In the genomic region with DNA sequence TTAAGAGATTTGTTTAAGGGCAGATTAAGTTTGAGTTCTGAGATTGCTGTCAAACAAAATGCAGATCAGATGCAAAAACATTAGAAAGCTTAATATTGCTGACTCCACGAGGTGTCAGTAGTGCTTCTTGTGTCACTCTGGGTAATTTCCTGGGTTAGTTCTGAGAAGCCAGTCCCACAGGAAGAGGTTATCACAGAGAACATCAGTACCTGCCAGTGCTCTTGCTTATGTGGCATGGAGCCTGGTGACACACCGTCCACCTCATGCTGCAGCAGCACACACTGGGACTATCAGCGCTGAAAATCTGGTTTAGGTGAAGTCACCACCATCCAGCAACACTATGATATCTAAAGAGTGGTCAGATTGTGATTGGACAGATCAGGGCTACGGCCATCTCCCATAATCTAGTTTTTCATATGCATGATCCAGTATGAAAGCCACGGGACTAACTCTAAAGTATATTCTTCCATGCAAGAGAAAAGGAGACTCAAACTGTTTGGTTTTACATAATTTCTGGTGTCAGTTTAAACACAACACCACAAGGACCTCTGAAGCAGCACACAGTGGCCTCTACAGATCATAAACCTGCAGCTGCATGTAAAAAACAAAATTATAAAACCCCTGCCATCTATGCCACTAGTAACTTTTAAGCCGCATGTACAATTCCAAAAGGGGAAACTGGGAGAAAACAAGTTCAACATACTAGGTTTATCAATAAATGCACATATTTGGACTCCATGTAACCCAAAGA, we compare ENCODE assay signal across 8 cellular contexts. TPM values are rescaled to one million over a fixed set of nuclear protein-coding genes. Genes with fewer than 3 reads are reported as not detected.
DNase-seq lines count a peak whose midpoint lies in the region; ATAC-seq and TF ChIP-seq lines count a peak whose summit lies in the region.

No MANE protein-coding gene starts in this region.

- no peaks in the 10 kb centered on the region for H3K9me2 ChIP-seq in hepatocyte (replicated peaks; ENCODE audit: insufficient read depth)

- no peak overlapping the region for H3K4me3 Mint-ChIP-seq in CD8-positive, alpha-beta T cell
- H3K4me3 Mint-ChIP-seq in activated naive CD4-positive, alpha-beta T cell treated with anti-CD3 and anti-CD28 coated beads for 36 hours = no peak overlapping the region

- no peaks in the 10 kb centered on the region for H3K27me3 ChIP-seq in CD8-positive, alpha-beta T cell (ENCODE audit: insufficient read depth, low read length)
- H3K27me3 ChIP-seq in hepatocyte = no peaks in the 10 kb centered on the region

- no peaks in the 10 kb centered on the region for H3K79me2 ChIP-seq in hepatocyte

- H3K27me3 Mint-ChIP-seq in CD8-positive, alpha-beta T cell (ENCODE audit: low read depth) = no peaks in the 10 kb centered on the region
- no peaks in the 10 kb centered on the region for H3K27me3 Mint-ChIP-seq in activated naive CD4-positive, alpha-beta T cell treated with anti-CD3 and anti-CD28 coated beads for 36 hours (ENCODE audit: low read depth)

- TF ChIP-seq CTCF in CD8-positive, alpha-beta T cell (IDR thresholded peaks at IDR 0.05) = peak; percentile 63
- peak; percentile 49 for TF ChIP-seq CTCF in hepatocyte (IDR thresholded peaks at IDR 0.05; ENCODE audit: poor library complexity)

- peaks cover 12% of the 10 kb centered on the region for H3K4me1 Mint-ChIP-seq in CD8-positive, alpha-beta T cell (ENCODE audit: low read depth)
- peaks cover 11% of the 10 kb centered on the region for H3K4me1 Mint-ChIP-seq in activated naive CD4-positive, alpha-beta T cell treated with anti-CD3 and anti-CD28 coated beads for 36 hours (ENCODE audit: low read depth)

- ATAC-seq in CD8-positive, alpha-beta T cell = peak; percentile 99
- ATAC-seq in HG03342 (IDR thresholded peaks at IDR 0.05; ENCODE audit: unreplicated experiment) = peak; percentile 80

- H4K20me1 ChIP-seq in hepatocyte (ENCODE audit: insufficient read depth, poor library complexity, severe bottlenecking) = no peaks in the 10 kb centered on the region

- H2AFZ ChIP-seq in hepatocyte = no peak overlapping the region

- no peak overlapping the region for H3K27ac ChIP-seq in CD8-positive, alpha-beta T cell (ENCODE audit: low read depth, low read length)
- H3K27ac ChIP-seq in hepatocyte = no peak overlapping the region

- H3K27ac Mint-ChIP-seq in CD8-positive, alpha-beta T cell = peak overlapping the region; percentile 45
- peak overlapping the region; percentile 7 for H3K27ac Mint-ChIP-seq in activated naive CD4-positive, alpha-beta T cell treated with anti-CD3 and anti-CD28 coated beads for 36 hours

- 69% methylated on average over 6 of the region's 6 CpGs for WGBS in hepatocyte (ENCODE audit: low lambda C conversion rate, missing lambda C conversion rate)

- no peak overlapping the region for H3K4me3 ChIP-seq in CD8-positive, alpha-beta T cell (ENCODE audit: low read depth, low read length)
- no peak overlapping the region for H3K4me3 ChIP-seq in hepatocyte

- peak in 6 of 7 experiments; percentile 25 to 66 (median 42) for DNase-seq in CD8-positive, alpha-beta T cell
- DNase-seq in GM19238 (ENCODE audit: insufficient read length, low spot score) (peak; percentile 27), RPMI8226 (peak; percentile 48), hepatocyte (ENCODE audit: low spot score) (peak; percentile 45), NCI-H345 treated with DMSO at 0.1 percent for 48 hours (lab: John Stamatoyannopoulos, UW; ENCODE audit: unreplicated experiment) (no peak)
- DNase-seq in activated naive CD4-positive, alpha-beta T cell treated with anti-CD3 and anti-CD28 coated beads for 36 hours = peak; percentile 76
- DNase-seq in stimulated activated CD4-positive, alpha-beta T cell treated with anti-CD3 and anti-CD28 coated beads, TNF-alpha, amount 100 ng/mL, for 1 hour (ENCODE audit: low read depth in 3 of 3, low spot score in 1 of 3) = peak; percentile 10 to 18 (median 18)

- no peaks in the 10 kb centered on the region for H3K9me3 ChIP-seq in CD8-positive, alpha-beta T cell (ENCODE audit: low read length)
- no peaks in the 10 kb centered on the region for H3K9me3 ChIP-seq in hepatocyte (ENCODE audit: low read depth)

- CTCF ChIA-PET in CD8-positive, alpha-beta T cell (lab: Charles Lee) = interaction anchor here (0.6 to 6.4 kb wide), 22 partner anchors 10 to 635 kb away, joined by 3 to 58 read pairs (median 3); no protein-coding TSS in a partner anchor
- CTCF ChIA-PET in activated naive CD4-positive, alpha-beta T cell treated with anti-CD3 and anti-CD28 coated beads for 36 hours (lab: Charles Lee) = interaction anchor here (0.5 to 1.5 kb wide), 19 partner anchors 17 to 406 kb away, joined by 3 to 13 read pairs (median 4); no protein-coding TSS in a partner anchor

- peaks cover 4% of the 10 kb centered on the region for H3K36me3 ChIP-seq in CD8-positive, alpha-beta T cell (ENCODE audit: insufficient read depth, low read length)
- H3K36me3 ChIP-seq in hepatocyte (replicated peaks; ENCODE audit: insufficient read depth, low read depth) = no peaks in the 10 kb centered on the region

- H3K4me2 ChIP-seq in hepatocyte = no peak overlapping the region

- POLR2A ChIA-PET in CD8-positive, alpha-beta T cell (lab: Charles Lee) = interaction anchor here (0.6 to 1.6 kb wide), 3 partner anchors 155 to 403 kb away, joined by 3 to 4 read pairs (median 4); no protein-coding TSS in a partner anchor

- H3K9me3 Mint-ChIP-seq in CD8-positive, alpha-beta T cell = no peaks in the 10 kb centered on the region
- no peaks in the 10 kb centered on the region for H3K9me3 Mint-ChIP-seq in activated naive CD4-positive, alpha-beta T cell treated with anti-CD3 and anti-CD28 coated beads for 36 hours

- peaks cover 10% of the 10 kb centered on the region for H3K4me1 ChIP-seq in CD8-positive, alpha-beta T cell (ENCODE audit: insufficient read depth, low read length)
- H3K4me1 ChIP-seq in hepatocyte (ENCODE audit: insufficient read depth) = no peaks in the 10 kb centered on the region

- H3K36me3 Mint-ChIP-seq in CD8-positive, alpha-beta T cell = peaks cover 43% of the 10 kb centered on the region
- H3K36me3 Mint-ChIP-seq in activated naive CD4-positive, alpha-beta T cell treated with anti-CD3 and anti-CD28 coated beads for 36 hours (ENCODE audit: low read depth) = peaks cover 8% of the 10 kb centered on the region

- intact Hi-C loops in CD8-positive, alpha-beta T cell (cut with DNase I, micrococcal nuclease) = loop anchor here (1.0 to 5.0 kb wide), 10 partner anchors 74 to 404 kb away; no protein-coding TSS in a partner anchor
- intact Hi-C loops in activated naive CD4-positive, alpha-beta T cell treated with anti-CD3 and anti-CD28 coated beads for 36 hours (cut with micrococcal nuclease) = loop anchor here (1.0 to 5.0 kb wide), 10 partner anchors 75 to 866 kb away; a partner anchor contains a TSS

RNA-seq across cellular contexts. Expression of a gene that starts 36.1 kb away (rescaled TPM):
- total RNA-seq in CD8-positive, alpha-beta T cell = under 1 TPM; 0.24 to 0.31 TPM
- under 1 TPM; 0.19 to 0.25 TPM for total RNA-seq in activated naive CD4-positive, alpha-beta T cell treated with anti-CD3 and anti-CD28 coated beads for 36 hours
- 15.7 and 18.2 TPM in 2 replicates for total RNA-seq in hepatocyte
- 6.7 and 10.2 TPM in 2 replicates for polyA plus RNA-seq in hepatocyte

Comparison
In these comparisons a context has a peak if more than half of its experiments do, and no peak if none do; other contexts are left out.
1. RNA of a gene that starts 36.1 kb away (total RNA-seq): 15.7 to 18.2 TPM in hepatocyte; 0.24 to 0.31 TPM in CD8-positive, alpha-beta T cell and 0.19 to 0.25 TPM in activated naive CD4-positive, alpha-beta T cell treated with anti-CD3 and anti-CD28 coated beads for 36 hours; every median in the first group is over 10 times any median in the second.